13 cellular contexts compared by ENCODE assay signal in genomic region chr18:8882632-8883408, GRCh38.
DNase-seq lines count a peak whose midpoint lies in the region; ATAC-seq and TF ChIP-seq lines count a peak whose summit lies in the region.
"Had no signal": no experiment of that assay in that cellular context is flagged by ENCODE, and none has a peak within 500 bp of the region (broad histone marks: within the 10 kb centered on the region; RNA-seq: fewer than 3 reads in every experiment).

No MANE protein-coding gene starts in this region.

- no peaks in the 10 kb centered on the region for H3K9me3 ChIP-seq in BE2C
- H3K9me3 ChIP-seq in GM23248 (ENCODE audit: low read depth) = no peaks in the 10 kb centered on the region
- H3K9me3 ChIP-seq in PC-9 (ENCODE audit: insufficient read depth, low read depth) = 0 out of 2 replicates have a peak, but pooled peaks cover under 1% of the 10 kb centered on the region
- peaks cover 0 to 9% (median 0%) of the 10 kb centered on the region in 3 donors for H3K9me3 ChIP-seq in body of pancreas
- H3K9me3 ChIP-seq in CD8-positive, alpha-beta memory T cell (ENCODE audit: low read length) = no peaks in the 10 kb centered on the region

- H3F3A ChIP-seq in GM23248 (ENCODE audit: insufficient read depth) = no peaks in the 10 kb centered on the region
- H3F3A ChIP-seq in PC-9 (ENCODE audit: insufficient read depth, low read depth) = no peaks in the 10 kb centered on the region

- TF ChIP-seq CTCF in BE2C (IDR thresholded peaks at IDR 0.05; ENCODE audit: low read depth, low read length) (no peak; the same call in 1 of the 2 replicates), PC-9 (conservative IDR thresholded peaks at IDR 0.05) (peak; percentile 44; the same call in 1 of the 2 replicates), fibroblast of pulmonary artery (IDR thresholded peaks at IDR 0.05; ENCODE audit: low read length, missing control alignments) (peak; percentile 10), body of pancreas (IDR thresholded peaks at IDR 0.05) (no peak)

- no peak for ATAC-seq in body of pancreas
- ATAC-seq in GM19328 (IDR thresholded peaks at IDR 0.05; ENCODE audit: unreplicated experiment) = no peak
- no peak for ATAC-seq in HG03159 (IDR thresholded peaks at IDR 0.05; ENCODE audit: unreplicated experiment)
- ATAC-seq: activated T-cell treated with anti-CD3 and anti-CD28 coated beads, Interleukin-2, amount 50 U/mL, for 72 hours had no signal

- peaks cover 13 to 43% (median 27%) of the 10 kb centered on the region in 5 donors for H3K9me3 Mint-ChIP-seq in CD8-positive, alpha-beta memory T cell

- DNase-seq in BE2C = peak; percentile 29
- peak; percentile 20 for DNase-seq in GM23248
- peak in 1 of 2 experiments; percentile 69 for DNase-seq in PC-9
- DNase-seq in fibroblast of pulmonary artery (ENCODE audit: low read depth) = no peak
- DNase-seq in body of pancreas = no peak
- no peak for DNase-seq in CD8-positive, alpha-beta memory T cell
- DNase-seq: activated T-cell treated with anti-CD3 and anti-CD28 coated beads, Interleukin-2, amount 50 U/mL, for 72 hours; caudate nucleus; occipital lobe; T1000 had no signal

- peaks cover 0 to 21% (median 0%) of the 10 kb centered on the region in 3 donors for H3K36me3 Mint-ChIP-seq in CD8-positive, alpha-beta memory T cell

- H3K27ac ChIP-seq in GM23248 (no peak overlapping the region), PC-9 (peak overlapping the region; percentile 49; the same call in 1 of the 2 replicates), body of pancreas (no peak overlapping the region)
- H3K27ac ChIP-seq in CD8-positive, alpha-beta memory T cell (ENCODE audit: low read depth, low read length) = no peak overlapping the region

- H3K79me2 ChIP-seq in GM23248 (ENCODE audit: insufficient read depth) (no peaks in the 10 kb centered on the region), PC-9 (ENCODE audit: low read depth) (no peaks in the 10 kb centered on the region)

- in situ Hi-C loops in GM23248 (cut with MboI) = no loop called here

- no peaks in the 10 kb centered on the region for H4K20me1 ChIP-seq in GM23248 (ENCODE audit: insufficient read depth)
- no peaks in the 10 kb centered on the region for H4K20me1 ChIP-seq in PC-9 (ENCODE audit: insufficient read depth)

- H3K4me3 ChIP-seq in BE2C (ENCODE audit: low read depth, low read length) (no peak overlapping the region), GM23248 (no peak overlapping the region), PC-9 (no peak overlapping the region), fibroblast of pulmonary artery (replicated peaks; ENCODE audit: low read depth, low read length) (no peak overlapping the region), body of pancreas (no peak overlapping the region)
- no peak overlapping the region for H3K4me3 ChIP-seq in CD8-positive, alpha-beta memory T cell (ENCODE audit: low read length)

- H3K4me3 Mint-ChIP-seq in CD8-positive, alpha-beta memory T cell = no peak overlapping the region
- H3K4me3 Mint-ChIP-seq: activated T-cell treated with anti-CD3 and anti-CD28 coated beads, Interleukin-2, amount 50 U/mL, for 72 hours; stimulated activated naive CD8-positive, alpha-beta T cell treated with anti-CD3 and anti-CD28 coated beads, Interleukin-15, Interleukin-2, amounts not matched to agents 100 ng/mL and 50 ng/mL, for 24 hours had no signal

- H3K4me1 Mint-ChIP-seq in CD8-positive, alpha-beta memory T cell = no peaks in the 10 kb centered on the region

- CTCF ChIA-PET in PC-9 (lab: Charles Lee) = no interaction called here
- CTCF ChIA-PET in CD8-positive, alpha-beta memory T cell (lab: Charles Lee) = no interaction called here

- H3K27me3 ChIP-seq in BE2C (no peaks in the 10 kb centered on the region), GM23248 (replicated peaks; ENCODE audit: insufficient read depth) (no peaks in the 10 kb centered on the region), PC-9 (ENCODE audit: insufficient read depth, low read depth) (no peaks in the 10 kb centered on the region), body of pancreas (no peaks in the 10 kb centered on the region)
- H3K27me3 ChIP-seq in CD8-positive, alpha-beta memory T cell (ENCODE audit: insufficient read depth, low read length, poor library complexity, severe bottlenecking) = no peaks in the 10 kb centered on the region

- POLR2A ChIA-PET in PC-9 (lab: Charles Lee; ENCODE audit: unreplicated experiment) = no interaction called here
- POLR2A ChIA-PET in CD8-positive, alpha-beta memory T cell (lab: Charles Lee) = no interaction called here

- no peaks in the 10 kb centered on the region for H3K4me1 ChIP-seq in BE2C
- H3K4me1 ChIP-seq in GM23248 (ENCODE audit: insufficient read depth) = no peaks in the 10 kb centered on the region
- H3K4me1 ChIP-seq in PC-9 (replicated peaks; ENCODE audit: insufficient read depth) = no peaks in the 10 kb centered on the region
- no peaks in the 10 kb centered on the region for H3K4me1 ChIP-seq in body of pancreas
- no peaks in the 10 kb centered on the region for H3K4me1 ChIP-seq in CD8-positive, alpha-beta memory T cell (ENCODE audit: insufficient read depth, low read length)

- no peaks in the 10 kb centered on the region for H3K36me3 ChIP-seq in BE2C
- no peaks in the 10 kb centered on the region for H3K36me3 ChIP-seq in GM23248 (ENCODE audit: low read depth)
- H3K36me3 ChIP-seq in PC-9 (ENCODE audit: low read depth) = no peaks in the 10 kb centered on the region
- no peaks in the 10 kb centered on the region for H3K36me3 ChIP-seq in body of pancreas (replicated peaks in 1 of 2; ENCODE audit: insufficient read depth in 1 of 2, low read depth in 2 of 2)
- H3K36me3 ChIP-seq in CD8-positive, alpha-beta memory T cell (ENCODE audit: insufficient read depth, low read length) = no peaks in the 10 kb centered on the region

- H3K4me2 ChIP-seq in GM23248 (ENCODE audit: unreplicated experiment) (no peak overlapping the region), PC-9 (no peak overlapping the region)

- 64 to 72% methylated on average over 15 of the region's 15 CpGs for WGBS in GM23248 (ENCODE audit: low coverage in 1 of 2, low lambda C conversion rate in 2 of 2, missing lambda C conversion rate in 2 of 2), 2 experiments
- WGBS in body of pancreas, 2 donors = 70 to 71% methylated on average over 15 of the region's 15 CpGs

- TF ChIP-seq POLR2A in body of pancreas (IDR thresholded peaks at IDR 0.05) = no peak

- peaks cover 8 to 11% of the 10 kb centered on the region in 2 donors for H3K27me3 Mint-ChIP-seq in CD8-positive, alpha-beta memory T cell

- H2AFZ ChIP-seq in GM23248 (no peak overlapping the region), PC-9 (no peak overlapping the region)

- no peak overlapping the region for H3K27ac Mint-ChIP-seq in CD8-positive, alpha-beta memory T cell
- H3K27ac Mint-ChIP-seq: activated T-cell treated with anti-CD3 and anti-CD28 coated beads, Interleukin-2, amount 50 U/mL, for 72 hours; stimulated activated naive CD8-positive, alpha-beta T cell treated with anti-CD3 and anti-CD28 coated beads, Interleukin-15, Interleukin-2, amounts not matched to agents 100 ng/mL and 50 ng/mL, for 24 hours had no signal

- BruUV-seq in PC-9 (replicated peaks; lab: Mats Ljungman, UMichigan) = no TSS peak

- no peak overlapping the region for H3K9ac ChIP-seq in GM23248

- H3K9me2 ChIP-seq in GM23248 (ENCODE audit: insufficient read depth) = no peaks in the 10 kb centered on the region
- H3K9me2 ChIP-seq in PC-9 (ENCODE audit: insufficient read depth) = no peaks in the 10 kb centered on the region

- intact Hi-C loops in PC-9 (cut with micrococcal nuclease; ENCODE audit: unreplicated experiment) = no loop called here
- intact Hi-C loops in body of pancreas (cut with DNase I) = no loop called here

Comparison
In these comparisons a context has a peak if more than half of its experiments do, and no peak if none do; other contexts are left out.
1. DNase-seq: peak in BE2C (single experiment) and GM23248 (single experiment); none in fibroblast of pulmonary artery (single experiment), body of pancreas (0 of 4) and CD8-positive, alpha-beta memory T cell (0 of 5).
2. CTCF ChIP-seq: peak in PC-9 (single experiment) and fibroblast of pulmonary artery (single experiment); none in BE2C (single experiment) and body of pancreas (0 of 7).